27 cellular contexts compared by ENCODE assay signal in the genomic region with DNA sequence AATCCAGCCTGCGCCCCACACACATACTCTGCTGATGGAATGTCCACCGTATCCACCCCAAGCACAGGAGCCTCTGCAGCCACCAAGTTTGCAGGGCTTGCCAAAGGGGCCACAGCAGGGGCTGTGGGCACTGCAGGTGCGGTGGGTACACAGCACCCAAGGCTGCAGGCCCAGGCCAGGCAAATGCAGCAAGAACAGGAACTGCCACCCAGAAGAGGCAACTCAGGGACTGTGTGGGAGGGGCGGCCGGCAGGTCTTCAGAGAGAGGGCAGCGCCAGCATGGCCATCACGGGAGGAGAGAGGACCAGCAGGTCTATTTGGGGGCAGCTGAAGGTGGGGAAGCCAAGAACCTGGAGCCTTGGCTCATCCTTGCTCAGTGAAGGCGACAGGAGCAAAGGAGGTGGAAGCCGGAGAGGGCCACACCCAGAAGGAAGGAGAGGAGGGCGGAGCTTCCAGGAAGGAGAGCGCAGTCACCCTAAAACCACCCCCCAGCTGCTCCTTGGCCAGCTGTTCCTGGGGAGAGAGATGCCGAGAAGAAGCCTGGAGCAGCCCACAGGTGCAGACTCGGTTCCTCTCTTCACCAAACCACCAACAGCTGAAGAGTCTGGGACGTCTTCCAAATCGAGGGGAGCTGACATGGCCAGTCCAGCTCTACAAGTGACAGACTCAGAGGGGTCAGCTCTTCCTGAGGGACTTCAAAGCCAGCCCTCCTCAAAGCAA.
"Had no signal": no experiment of that assay in that cellular context is flagged by ENCODE, and none has a peak within 500 bp of the region (broad histone marks: within the 10 kb centered on the region; RNA-seq: fewer than 3 reads in every experiment).

No MANE protein-coding gene starts in this region.

- H3K9ac ChIP-seq: KMS-11 had no signal

- H3K4me1 ChIP-seq: Peyer's patch had no signal

- H3K9me3 ChIP-seq: MG63, Peyer's patch had no signal

- H3K4me2 ChIP-seq: KMS-11 had no signal

- H3K27ac ChIP-seq: brain microvascular endothelial cell, KMS-11, Peyer's patch had no signal

- H3K27me3 Mint-ChIP-seq: activated CD4-positive, alpha-beta T cell treated with anti-CD3 and anti-CD28 coated beads, Interleukin-2, amount 10 ng/mL, durations not matched to agents 24 days and 14 days; activated CD8-positive, alpha-beta memory T cell treated with anti-CD3 and anti-CD28 coated beads, Interleukin-2, amount 10 ng/mL, durations not matched to agents 7 days and 5 days had no signal

- H3K27me3 ChIP-seq: brain microvascular endothelial cell, MG63, Peyer's patch had no signal

- FAIRE-seq: TTC549 had no signal

- H3K4me1 Mint-ChIP-seq: activated B cell treated with CpG ODN at 0.5 μM for 24 hours; activated CD4-positive, alpha-beta T cell treated with anti-CD3 and anti-CD28 coated beads, Interleukin-2, amount 10 ng/mL, durations not matched to agents 24 days and 14 days; activated CD8-positive, alpha-beta memory T cell treated with anti-CD3 and anti-CD28 coated beads, Interleukin-2, amount 10 ng/mL, durations not matched to agents 7 days and 5 days; activated naive CD8-positive, alpha-beta T cell treated with anti-CD3 and anti-CD28 coated beads for 36 hours; IgD-negative memory B cell had no signal

- H3K9me3 Mint-ChIP-seq: activated B cell treated with CpG ODN at 0.5 μM for 24 hours; activated CD4-positive, alpha-beta T cell treated with anti-CD3 and anti-CD28 coated beads, Interleukin-2, amount 10 ng/mL, durations not matched to agents 24 days and 14 days; activated naive CD8-positive, alpha-beta T cell treated with anti-CD3 and anti-CD28 coated beads for 36 hours; activated T-cell treated with anti-CD3 and anti-CD28 coated beads, Interleukin-2, amount 50 U/mL, for 4 hours; IgD-negative memory B cell had no signal

- H3K36me3 ChIP-seq: brain microvascular endothelial cell, MG63, Peyer's patch had no signal

- H3K4me3 ChIP-seq: MG63, Peyer's patch had no signal

- H3K4me3 Mint-ChIP-seq: activated B cell treated with CpG ODN at 0.5 μM for 24 hours; activated CD4-positive, alpha-beta T cell treated with anti-CD3 and anti-CD28 coated beads, Interleukin-2, amount 10 ng/mL, durations not matched to agents 24 days and 14 days; activated CD8-positive, alpha-beta memory T cell treated with anti-CD3 and anti-CD28 coated beads, Interleukin-2, amount 10 ng/mL, durations not matched to agents 7 days and 5 days; activated naive CD8-positive, alpha-beta T cell treated with anti-CD3 and anti-CD28 coated beads for 36 hours; activated T-cell treated with anti-CD3 and anti-CD28 coated beads, Interleukin-2, amount 50 U/mL, for 4 hours; IgD-negative memory B cell had no signal

- H3K36me3 Mint-ChIP-seq: activated CD8-positive, alpha-beta memory T cell treated with anti-CD3 and anti-CD28 coated beads, Interleukin-2, amount 10 ng/mL, durations not matched to agents 7 days and 5 days; activated naive CD8-positive, alpha-beta T cell treated with anti-CD3 and anti-CD28 coated beads for 36 hours; IgD-negative memory B cell had no signal

- H3K27ac Mint-ChIP-seq: activated B cell treated with CpG ODN at 0.5 μM for 24 hours; activated CD4-positive, alpha-beta T cell treated with anti-CD3 and anti-CD28 coated beads, Interleukin-2, amount 10 ng/mL, durations not matched to agents 24 days and 14 days; activated CD8-positive, alpha-beta memory T cell treated with anti-CD3 and anti-CD28 coated beads, Interleukin-2, amount 10 ng/mL, durations not matched to agents 7 days and 5 days; activated naive CD8-positive, alpha-beta T cell treated with anti-CD3 and anti-CD28 coated beads for 36 hours had no signal

- DNase-seq: activated B cell treated with CpG ODN at 0.5 μM for 24 hours; activated CD4-positive, alpha-beta T cell treated with anti-CD3 and anti-CD28 coated beads for 1 hour; activated CD4-positive, alpha-beta T cell treated with anti-CD3 and anti-CD28 coated beads, Interleukin-2, amount 50 U/mL, for 48 hours; activated CD8-positive, alpha-beta memory T cell treated with anti-CD3 and anti-CD28 coated beads, Interleukin-2, amount 10 ng/mL, durations not matched to agents 7 days and 5 days; activated effector memory CD4-positive, alpha-beta T cell treated with anti-CD3 and anti-CD28 coated beads, Interleukin-2, amount 50 U/mL, for 16 hours; activated naive CD4-positive, alpha-beta T cell treated with Interleukin-2 at 50 U/mL for 16 hours; activated naive CD8-positive, alpha-beta T cell treated with anti-CD3 and anti-CD28 coated beads for 36 hours; activated T-cell treated with anti-CD3 and anti-CD28 coated beads, Interleukin-2, amount 50 U/mL, for 4 hours; brain microvascular endothelial cell; cerebellar nuclear complex; MG63; NCI-H1105; NCI-H1436; NCI-H187; NCI-H2081; NCI-H446; NCI-H524; NK-92 treated with Interleukin-12 subunit alpha and Interleukin-12 subunit beta, amount 100 ng/mL, for 24 hours; OCI-M1; Peyer's patch; SHP77; T-helper 2 cell; T1000 had no signal
